Comparison of ENCODE assay signal across 8 cellular contexts in the genomic region with DNA sequence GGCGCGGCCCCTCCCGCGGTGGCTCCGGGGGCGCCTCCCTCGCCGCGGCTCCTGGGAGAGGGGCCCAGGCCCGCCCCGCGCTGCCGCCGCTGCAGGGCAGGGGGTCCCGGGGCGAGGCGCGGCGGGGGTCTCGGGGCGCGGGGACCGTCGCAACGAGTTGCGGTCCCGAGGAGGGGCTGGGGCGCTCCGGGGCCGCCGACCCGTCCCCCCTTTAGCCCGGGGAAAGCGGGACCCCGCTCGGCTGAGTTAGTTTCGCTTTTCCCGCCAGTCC. TPM values are rescaled to one million over a fixed set of nuclear protein-coding genes. Genes with fewer than 3 reads are reported as not detected.
DNase-seq lines count a peak whose midpoint lies in the region; ATAC-seq and TF ChIP-seq lines count a peak whose summit lies in the region.

No MANE protein-coding gene starts in this region.

- H4K20me1 ChIP-seq in hepatocyte (ENCODE audit: insufficient read depth, poor library complexity, severe bottlenecking), result peaks cover 41% of the 10 kb centered on the region

- H3K79me2 ChIP-seq in hepatocyte, result peaks cover 49% of the 10 kb centered on the region

- H3K9ac ChIP-seq in skeletal muscle satellite cell (ENCODE audit: low read depth, low read length), result peak overlapping the region; percentile 86

- POLR2A ChIA-PET in RWPE1 (lab: Yijun Ruan, JAX; ENCODE audit: low non-redundant PET), result no interaction called here

- no peaks in the 10 kb centered on the region for H3K27me3 ChIP-seq in hepatocyte
- H3K27me3 ChIP-seq in skeletal muscle satellite cell (ENCODE audit: control insufficient read depth, insufficient read depth, low read length), result no peaks in the 10 kb centered on the region

- no peak for TF ChIP-seq CTCF in GM12865 (IDR thresholded peaks at IDR 0.05; ENCODE audit: insufficient read depth, low read depth, low read length, missing control alignments)
- TF ChIP-seq CTCF in RWPE1 (conservative IDR thresholded peaks at IDR 0.05; ENCODE audit: low read depth), result no peak
- no peak for TF ChIP-seq CTCF in hepatocyte (IDR thresholded peaks at IDR 0.05; ENCODE audit: poor library complexity)

- H2AFZ ChIP-seq in hepatocyte, result no peak overlapping the region

- H3K4me1 ChIP-seq in hepatocyte (ENCODE audit: insufficient read depth) (peaks cover 37% of the 10 kb centered on the region), skeletal muscle satellite cell (ENCODE audit: control insufficient read depth, insufficient read depth, low read length) (peaks cover 40% of the 10 kb centered on the region)

- H3K4me2 ChIP-seq in hepatocyte, result peak overlapping the region; percentile 82
- H3K4me2 ChIP-seq in skeletal muscle satellite cell (ENCODE audit: low read length), result peak overlapping the region; percentile 85

- ATAC-seq in GM19023 (IDR thresholded peaks at IDR 0.05; ENCODE audit: unreplicated experiment), result no peak

- H3K27ac ChIP-seq in RWPE1, result peak overlapping the region; percentile 90
- peak overlapping the region; percentile 89 for H3K27ac ChIP-seq in hepatocyte

- H3K9me3 ChIP-seq in hepatocyte (ENCODE audit: low read depth), result no peaks in the 10 kb centered on the region
- no peaks in the 10 kb centered on the region for H3K9me3 ChIP-seq in skeletal muscle satellite cell (replicated peaks; ENCODE audit: low read length)

- no CpG with 5 or more reads among the region's 38 CpGs for WGBS in hepatocyte (ENCODE audit: low lambda C conversion rate, missing lambda C conversion rate)

- no peaks in the 10 kb centered on the region for H3K9me2 ChIP-seq in hepatocyte (replicated peaks; ENCODE audit: insufficient read depth)

- DNase-seq in GM12865 (ENCODE audit: low read depth) (no peak), RWPE1 (ENCODE audit: low spot score) (no peak), hepatocyte (ENCODE audit: low spot score) (no peak), NOMO-1 treated with DMSO at 0.1 percent for 48 hours (lab: John Stamatoyannopoulos, UW; ENCODE audit: unreplicated experiment) (no peak), pons (ENCODE audit: low spot score) (no peak), AG20443 (ENCODE audit: low spot score) (no peak)

- H3K4me3 ChIP-seq in GM12865 (ENCODE audit: low read depth, low read length), result peak overlapping the region; percentile 45
- H3K4me3 ChIP-seq in hepatocyte, result peak overlapping the region; percentile 98
- peak overlapping the region; percentile 98 for H3K4me3 ChIP-seq in skeletal muscle satellite cell (ENCODE audit: low read length)

- CTCF ChIA-PET in RWPE1 (lab: Yijun Ruan, JAX), result no interaction called here

- H3K36me3 ChIP-seq in hepatocyte (replicated peaks; ENCODE audit: insufficient read depth, low read depth) (no peaks in the 10 kb centered on the region), skeletal muscle satellite cell (ENCODE audit: insufficient read depth, low read length) (peaks cover 4% of the 10 kb centered on the region)

RNA-seq across cellular contexts. Expression of gene SPSB1, which starts 0.5 kb away (rescaled TPM):
- 61.3 and 66.9 TPM in 2 replicates for total RNA-seq in hepatocyte
- polyA plus RNA-seq in hepatocyte, result 75.3 and 102 TPM in 2 replicates
- 8.6 and 11.4 TPM in 2 replicates for total RNA-seq in skeletal muscle satellite cell (2012; rRNA removed)

RNA-seq across cellular contexts. Expression of gene H6PD, which starts 58.6 kb away (rescaled TPM):
- total RNA-seq in hepatocyte, result 40.4 and 54.8 TPM in 2 replicates
- 23.9 and 26.3 TPM in 2 replicates for polyA plus RNA-seq in hepatocyte
- total RNA-seq in skeletal muscle satellite cell (2012; rRNA removed), result 27.3 and 27.4 TPM in 2 replicates

Comparison
In these comparisons a context has a peak if more than half of its experiments do, and no peak if none do; other contexts are left out.
1. H3K4me3 ChIP-seq: peak in every context shown above with its lines; median percentile 98 in hepatocyte; 98 in skeletal muscle satellite cell; 45 in GM12865.